ENCODE assay signal across 28 cellular contexts in genomic region chr13:66809496-66809895, GRCh38.
DNase-seq lines count a peak whose midpoint lies in the region; ATAC-seq, FAIRE-seq and TF ChIP-seq lines count a peak whose summit lies in the region.
"Had no signal": no experiment of that assay in that cellular context is flagged by ENCODE, and none has a peak within 500 bp of the region (broad histone marks: within the 10 kb centered on the region; RNA-seq: fewer than 3 reads in every experiment).

No MANE protein-coding gene starts in this region.

- no peak overlapping the region for H3K27ac Mint-ChIP-seq in astrocyte (ENCODE audit: unreplicated experiment)
- H3K27ac Mint-ChIP-seq in naive thymus-derived CD8-positive, alpha-beta T cell: no peak overlapping the region
- H3K27ac Mint-ChIP-seq: effector memory CD8-positive, alpha-beta T cell; H9; progenitor cell of endocrine pancreas; stimulated activated effector memory CD8-positive, alpha-beta T cell treated with anti-CD3 and anti-CD28 coated beads, Interleukin-12 subunit alpha, Interleukin-12 subunit beta, amount 100 ng/mL, for 72 hours; T-helper 17 cell had no signal

- no peak overlapping the region for H3K4me2 ChIP-seq in astrocyte (ENCODE audit: low read length)
- H3K4me2 ChIP-seq: BLaER1 had no signal

- no peaks in the 10 kb centered on the region for H3K4me1 ChIP-seq in HEK293 (ENCODE audit: control insufficient read depth, insufficient read depth, low read length)
- H3K4me1 ChIP-seq in astrocyte (ENCODE audit: insufficient read depth, low read length): no peaks in the 10 kb centered on the region
- H3K4me1 ChIP-seq: BLaER1, colonic mucosa, esophagus squamous epithelium had no signal

- no peak for ATAC-seq in naive thymus-derived CD8-positive, alpha-beta T cell
- ATAC-seq: effector memory CD8-positive, alpha-beta T cell; HepG2; stimulated activated effector memory CD8-positive, alpha-beta T cell treated with anti-CD3 and anti-CD28 coated beads, Interleukin-12 subunit alpha, Interleukin-12 subunit beta, amount 100 ng/mL, for 72 hours; T-helper 17 cell had no signal

- no peaks in the 10 kb centered on the region for H3K36me3 Mint-ChIP-seq in astrocyte (ENCODE audit: low read depth, unreplicated experiment)
- no peaks in the 10 kb centered on the region for H3K36me3 Mint-ChIP-seq in naive thymus-derived CD8-positive, alpha-beta T cell
- H3K36me3 Mint-ChIP-seq: stimulated activated effector memory CD8-positive, alpha-beta T cell treated with anti-CD3 and anti-CD28 coated beads, Interleukin-12 subunit alpha, Interleukin-12 subunit beta, amount 100 ng/mL, for 72 hours had no signal

- POLR2A ChIA-PET in HEK293 (lab: Yijun Ruan, JAX): no interaction called here
- POLR2A ChIA-PET in naive thymus-derived CD8-positive, alpha-beta T cell (lab: Charles Lee): no interaction called here

- H3K9me3 Mint-ChIP-seq in astrocyte (ENCODE audit: unreplicated experiment): no peaks in the 10 kb centered on the region
- peaks cover 0 to 18% (median 5%) of the 10 kb centered on the region in 9 donors for H3K9me3 Mint-ChIP-seq in naive thymus-derived CD8-positive, alpha-beta T cell

- H4K20me1 ChIP-seq in astrocyte (ENCODE audit: insufficient read depth, low read length): no peaks in the 10 kb centered on the region
- H4K20me1 ChIP-seq: BLaER1 had no signal

- no peaks in the 10 kb centered on the region for H3K27me3 ChIP-seq in astrocyte (ENCODE audit: insufficient read depth, low read length)
- H3K27me3 ChIP-seq: adrenal gland, BLaER1, brain microvascular endothelial cell, colonic mucosa, esophagus squamous epithelium had no signal

- H3K9me3 ChIP-seq in HEK293 (ENCODE audit: control insufficient read depth, insufficient read depth, low read depth, low read length) (no peaks in the 10 kb centered on the region), astrocyte (ENCODE audit: insufficient read depth, low read depth, low read length) (no peaks in the 10 kb centered on the region)
- H3K9me3 ChIP-seq: BLaER1, colonic mucosa, esophagus squamous epithelium had no signal

- no peak overlapping the region for H3K9ac ChIP-seq in astrocyte (ENCODE audit: low read length)
- H3K9ac ChIP-seq: BLaER1 had no signal

- H2AFZ ChIP-seq in astrocyte (ENCODE audit: low read depth, low read length): no peak overlapping the region

- DNase-seq in NCI-H2029 (lab: John Stamatoyannopoulos, UW) (peak; percentile 30), astrocyte (ENCODE audit: low read depth) (peak; percentile 12), myocyte (ENCODE audit: low read depth) (peak; percentile 1), caudate nucleus (lab: John Stamatoyannopoulos, UW) (no peak), H54 (ENCODE audit: insufficient read length, low spot score) (no peak)
- DNase-seq in naive thymus-derived CD8-positive, alpha-beta T cell: no peak
- DNase-seq: activated CD4-positive, alpha-beta T cell treated with anti-CD3 and anti-CD28 coated beads for 4 hours; activated CD8-positive, alpha-beta memory T cell treated with anti-CD3 and anti-CD28 coated beads for 24 hours; activated T-cell treated with anti-CD3 and anti-CD28 coated beads, Interleukin-2, amount 50 U/mL, for 1 hour; adrenal gland; brain microvascular endothelial cell; colonic mucosa; effector memory CD8-positive, alpha-beta T cell; esophagus squamous epithelium; H9; hypothalamus; islet precursor cell; NCI-H526 treated with DMSO at 0.1 percent for 48 hours; substantia nigra; T-helper 17 cell had no signal

- H3K27ac ChIP-seq in HEK293 (ENCODE audit: extremely low read depth, low read depth, low read length) (no peak overlapping the region), astrocyte (ENCODE audit: low read depth, low read length) (no peak overlapping the region), caudate nucleus (ENCODE audit: low read depth, low read length) (no peak overlapping the region)
- H3K27ac ChIP-seq: adrenal gland, BLaER1, brain microvascular endothelial cell, colonic mucosa, esophagus squamous epithelium, RWPE1, SK-N-MC had no signal

- no peak overlapping the region for H3K4me3 ChIP-seq in HEK293 (ENCODE audit: low read depth, low read length)
- H3K4me3 ChIP-seq in astrocyte (ENCODE audit: insufficient read depth, low read depth, low read length): no peak overlapping the region
- H3K4me3 ChIP-seq: adrenal gland, BLaER1, colonic mucosa, esophagus squamous epithelium, SK-N-MC had no signal

- no peak for TF ChIP-seq POLR2A in H54 (IDR thresholded peaks at IDR 0.05; ENCODE audit: low read depth, low read length)

- no peaks in the 10 kb centered on the region for H3K36me3 ChIP-seq in HEK293 (ENCODE audit: control insufficient read depth in 2 of 2, insufficient read depth in 1 of 2, low read length in 2 of 2)
- H3K36me3 ChIP-seq in astrocyte (ENCODE audit: insufficient read depth, low read length): no peaks in the 10 kb centered on the region
- H3K36me3 ChIP-seq: adrenal gland, BLaER1, brain microvascular endothelial cell, colonic mucosa, esophagus squamous epithelium had no signal

- TF ChIP-seq CTCF in HEK293 (tag by site-specific recombination; IDR thresholded peaks at IDR 0.05): no peak
- no peak for TF ChIP-seq CTCF in astrocyte (IDR thresholded peaks at IDR 0.05; ENCODE audit: insufficient read depth, low read depth, low read length)

- no peak for FAIRE-seq in astrocyte (lab: Jason Lieb, UNC)
- no peak for FAIRE-seq in H54 (lab: Jason Lieb, UNC)
- FAIRE-seq: GM12892, HepG2 had no signal

- H3K79me2 ChIP-seq in astrocyte (ENCODE audit: insufficient read depth, low read length): no peaks in the 10 kb centered on the region

- CTCF ChIA-PET in HEK293 (lab: Yijun Ruan, JAX): no interaction called here

- no peak overlapping the region for H3K4me3 Mint-ChIP-seq in astrocyte (ENCODE audit: unreplicated experiment)
- no peak overlapping the region for H3K4me3 Mint-ChIP-seq in naive thymus-derived CD8-positive, alpha-beta T cell
- H3K4me3 Mint-ChIP-seq: effector memory CD8-positive, alpha-beta T cell; H9; stimulated activated effector memory CD8-positive, alpha-beta T cell treated with anti-CD3 and anti-CD28 coated beads, Interleukin-12 subunit alpha, Interleukin-12 subunit beta, amount 100 ng/mL, for 72 hours; T-helper 17 cell had no signal

- H3K4me1 Mint-ChIP-seq in astrocyte (ENCODE audit: low read depth, unreplicated experiment): no peaks in the 10 kb centered on the region
- H3K4me1 Mint-ChIP-seq in naive thymus-derived CD8-positive, alpha-beta T cell: no peaks in the 10 kb centered on the region
- H3K4me1 Mint-ChIP-seq: stimulated activated effector memory CD8-positive, alpha-beta T cell treated with anti-CD3 and anti-CD28 coated beads, Interleukin-12 subunit alpha, Interleukin-12 subunit beta, amount 100 ng/mL, for 72 hours; T-helper 17 cell had no signal

- H3K27me3 Mint-ChIP-seq in astrocyte (ENCODE audit: low read depth, unreplicated experiment): no peaks in the 10 kb centered on the region
- H3K27me3 Mint-ChIP-seq in naive thymus-derived CD8-positive, alpha-beta T cell: no peaks in the 10 kb centered on the region
- H3K27me3 Mint-ChIP-seq: effector memory CD8-positive, alpha-beta T cell; progenitor cell of endocrine pancreas; T-helper 17 cell had no signal

TF ChIP-seq in HEK293, 187 proteins besides CTCF, POLR2A, EP300 and RAD21:
- TF ChIP-seq TRIM28 (IDR thresholded peaks at IDR 0.05; ENCODE audit: borderline replicate concordance, low read length) (peak; percentile 50; the same call in 1 of the 2 replicates), ZNF391 (tag by site-specific recombination; IDR thresholded peaks at IDR 0.05; ENCODE audit: borderline replicate concordance, low read depth) (no peak)

Comparison
In these comparisons a context has a peak if more than half of its experiments do, and no peak if none do; other contexts are left out.
1. DNase-seq: peak in NCI-H2029 (single experiment), astrocyte (single experiment) and myocyte (single experiment); none in naive thymus-derived CD8-positive, alpha-beta T cell (0 of 10), caudate nucleus (0 of 61) and H54 (single experiment).